Comparison of ENCODE assay signal across 17 cellular contexts in genomic region chr2:4715065-4715464, GRCh38.
A peak's percentile ranks its signal among the peaks of the same experiment; 100 is the strongest.
DNase-seq lines count a peak whose midpoint lies in the region; TF ChIP-seq lines count a peak whose summit lies in the region.
"Had no signal": no experiment of that assay in that cellular context is flagged by ENCODE, and none has a peak within 500 bp of the region (broad histone marks: within the 10 kb centered on the region; RNA-seq: fewer than 3 reads in every experiment).

No MANE protein-coding gene starts in this region.

- no peaks in the 10 kb centered on the region for H3K36me3 Mint-ChIP-seq in activated CD4-positive, alpha-beta T cell treated with anti-CD3 and anti-CD28 coated beads, Interleukin-2, amount 10 ng/mL, durations not matched to agents 24 days and 14 days (ENCODE audit: low read depth)

- H3K9me3 ChIP-seq in prostate gland: no peaks in the 10 kb centered on the region
- H3K9me3 ChIP-seq in transverse colon: peaks cover 4 to 19% of the 10 kb centered on the region in 2 donors
- peaks cover 0 to 4% (median 0%) of the 10 kb centered on the region in 3 donors for H3K9me3 ChIP-seq in adrenal gland (replicated peaks in 1 of 3)
- H3K9me3 ChIP-seq: colonic mucosa had no signal

- peak; percentile 1 for TF ChIP-seq CTCF in astrocyte of the spinal cord (IDR thresholded peaks at IDR 0.05; ENCODE audit: low read depth, low read length)
- TF ChIP-seq CTCF in prostate gland (IDR thresholded peaks at IDR 0.05): peak in 3 of 4 experiments; percentile 9 to 31 (median 19)
- TF ChIP-seq CTCF in transverse colon (IDR thresholded peaks at IDR 0.05): no peak
- no peak for TF ChIP-seq CTCF in adrenal gland (IDR thresholded peaks at IDR 0.05)

- no peaks in the 10 kb centered on the region for H3K4me1 Mint-ChIP-seq in activated CD4-positive, alpha-beta T cell treated with anti-CD3 and anti-CD28 coated beads, Interleukin-2, amount 10 ng/mL, durations not matched to agents 24 days and 14 days

- TF ChIP-seq POLR2A in prostate gland (IDR thresholded peaks at IDR 0.05) (no peak), transverse colon (IDR thresholded peaks at IDR 0.05) (no peak), adrenal gland (IDR thresholded peaks at IDR 0.05) (no peak)

- no peaks in the 10 kb centered on the region for H3K27me3 Mint-ChIP-seq in activated CD4-positive, alpha-beta T cell treated with anti-CD3 and anti-CD28 coated beads, Interleukin-2, amount 10 ng/mL, durations not matched to agents 24 days and 14 days

- no peak overlapping the region for H3K4me3 Mint-ChIP-seq in activated CD4-positive, alpha-beta T cell treated with anti-CD3 and anti-CD28 coated beads, Interleukin-2, amount 10 ng/mL, durations not matched to agents 24 days and 14 days
- H3K4me3 Mint-ChIP-seq: activated T-cell treated with anti-CD3 and anti-CD28 coated beads, Interleukin-2, amount 50 U/mL, for 72 hours had no signal

- H3K27ac ChIP-seq in prostate gland (no peak overlapping the region), transverse colon (no peak overlapping the region), adrenal gland (no peak overlapping the region)
- H3K27ac ChIP-seq: colonic mucosa, GM23248, heart left ventricle had no signal

- H3K4me3 ChIP-seq in astrocyte of the spinal cord (ENCODE audit: low read depth, low read length) (no peak overlapping the region), prostate gland (no peak overlapping the region), transverse colon (no peak overlapping the region), adrenal gland (no peak overlapping the region)
- H3K4me3 ChIP-seq: colonic mucosa, GM23248, heart left ventricle had no signal

- H3K27me3 ChIP-seq in prostate gland (replicated peaks; ENCODE audit: insufficient read depth) (no peaks in the 10 kb centered on the region), transverse colon (no peaks in the 10 kb centered on the region), adrenal gland (no peaks in the 10 kb centered on the region)
- H3K27me3 ChIP-seq: colonic mucosa, heart left ventricle had no signal

- H3K36me3 ChIP-seq in prostate gland: no peaks in the 10 kb centered on the region
- no peaks in the 10 kb centered on the region for H3K36me3 ChIP-seq in transverse colon
- no peaks in the 10 kb centered on the region for H3K36me3 ChIP-seq in adrenal gland (replicated peaks in 1 of 2)
- H3K36me3 ChIP-seq: colonic mucosa, heart left ventricle had no signal

- WGBS in prostate gland: 64% methylated on average over 2 of the region's 2 CpGs
- 56 to 80% methylated on average over 1 to 2 of the region's 2 CpGs for WGBS in transverse colon (ENCODE audit: low coverage in 1 of 2), 2 donors
- 52 to 64% (median 58%) methylated on average over 2 of the region's 2 CpGs for WGBS in adrenal gland, 4 donors

- H3K4me1 ChIP-seq in prostate gland (replicated peaks) (no peaks in the 10 kb centered on the region), transverse colon (no peaks in the 10 kb centered on the region), adrenal gland (replicated peaks in 1 of 2) (no peaks in the 10 kb centered on the region)
- H3K4me1 ChIP-seq: colonic mucosa, heart left ventricle had no signal

- H3K9me3 Mint-ChIP-seq in activated CD4-positive, alpha-beta T cell treated with anti-CD3 and anti-CD28 coated beads, Interleukin-2, amount 10 ng/mL, durations not matched to agents 24 days and 14 days: peaks cover 18% of the 10 kb centered on the region

- in situ Hi-C loops in astrocyte of the spinal cord (cut with HindIII; ENCODE audit: low sequenced_read_pairs): no loop called here
- in situ Hi-C loops in transverse colon (cut with MboI; ENCODE audit: low pct_ligation_motif_present in 1 of 4, low pct_unique_long_range_greater_than_20kb in 1 of 4, low sequenced_read_pairs in 3 of 4): no loop called here

- no peak for TF ChIP-seq EP300 in transverse colon (IDR thresholded peaks at IDR 0.05; ENCODE audit: low read depth)

- DNase-seq in SKM-1 treated with dmso at 0.1 percent for 144 hours (lab: John Stamatoyannopoulos, UW; ENCODE audit: unreplicated experiment) (peak; percentile 13), SKM-1 (lab: John Stamatoyannopoulos, UW; ENCODE audit: unreplicated experiment) (no peak), NCI-H82 (lab: John Stamatoyannopoulos, UW) (peak; percentile 19), astrocyte of the spinal cord (ENCODE audit: low read depth, low spot score) (no peak), prostate gland (ENCODE audit: low spot score) (no peak), transverse colon (no peak), adrenal gland (no peak)
- DNase-seq in activated CD4-positive, alpha-beta T cell treated with anti-CD3 and anti-CD28 coated beads, Interleukin-2, amount 10 ng/mL, durations not matched to agents 24 days and 14 days: no peak
- DNase-seq: activated CD4-positive, alpha-beta T cell treated with anti-CD3 and anti-CD28 coated beads, Interleukin-2, amount 50 U/mL, for 4 hours; activated T-cell treated with anti-CD3 and anti-CD28 coated beads, Interleukin-2, amount 50 U/mL, for 72 hours; amniotic stem cell; Calu3; colonic mucosa; erythroblast; GM23248; heart left ventricle; left colon had no signal

- no peak overlapping the region for H3K27ac Mint-ChIP-seq in activated CD4-positive, alpha-beta T cell treated with anti-CD3 and anti-CD28 coated beads, Interleukin-2, amount 10 ng/mL, durations not matched to agents 24 days and 14 days
- H3K27ac Mint-ChIP-seq: activated T-cell treated with anti-CD3 and anti-CD28 coated beads, Interleukin-2, amount 50 U/mL, for 72 hours had no signal

- intact Hi-C loops in prostate gland (cut with DNase I): no loop called here
- intact Hi-C loops in transverse colon (cut with DNase I; ENCODE audit: low total_unique reads): no loop called here
- intact Hi-C loops in activated CD4-positive, alpha-beta T cell treated with anti-CD3 and anti-CD28 coated beads, Interleukin-2, amount 10 ng/mL, durations not matched to agents 24 days and 14 days (cut with micrococcal nuclease): no loop called here
- intact Hi-C loops in adrenal gland (cut with DNase I): no loop called here

Comparison
In these comparisons a context has a peak if more than half of its experiments do, and no peak if none do; other contexts are left out.
1. DNase-seq: peak in SKM-1 treated with dmso at 0.1 percent for 144 hours (single experiment) and NCI-H82 (single experiment); none in SKM-1 (single experiment), astrocyte of the spinal cord (single experiment), prostate gland (single experiment), transverse colon (single experiment), activated CD4-positive, alpha-beta T cell treated with anti-CD3 and anti-CD28 coated beads, Interleukin-2, amount 10 ng/mL, durations not matched to agents 24 days and 14 days (single experiment) and adrenal gland (0 of 7).
2. CTCF ChIP-seq: peak in astrocyte of the spinal cord (single experiment) and prostate gland (3 of 4); none in transverse colon (0 of 5) and adrenal gland (0 of 6).